8 cellular contexts compared by ENCODE assay signal in genomic region chr1:207863893-207864535, GRCh38. TPM values are rescaled to one million over a fixed set of nuclear protein-coding genes. Genes with fewer than 3 reads are reported as not detected.
DNase-seq lines count a peak whose midpoint lies in the region; ATAC-seq and TF ChIP-seq lines count a peak whose summit lies in the region.

No MANE protein-coding gene starts in this region.

- no peak overlapping the region for H2AFZ ChIP-seq in DND-41 (ENCODE audit: low read depth, low read length)
- H2AFZ ChIP-seq in OCI-LY3 (ENCODE audit: low read depth, low read length) = no peak overlapping the region

- peaks cover 68% of the 10 kb centered on the region for H3K36me3 ChIP-seq in DND-41 (ENCODE audit: insufficient read depth, low read length)
- H3K36me3 ChIP-seq in OCI-LY3 (replicated peaks; ENCODE audit: low read depth, low read length) = peaks cover 37% of the 10 kb centered on the region
- H3K36me3 ChIP-seq in MG63 = peaks cover 34% of the 10 kb centered on the region

- H3K4me2 ChIP-seq in DND-41 (ENCODE audit: insufficient read depth, low read length) (peak overlapping the region; percentile 72), OCI-LY3 (ENCODE audit: low read length) (peak overlapping the region; percentile 63)

- H3K9me3 ChIP-seq in DND-41 (ENCODE audit: insufficient read depth, low read length, severe bottlenecking) = no peaks in the 10 kb centered on the region
- no peaks in the 10 kb centered on the region for H3K9me3 ChIP-seq in OCI-LY3 (ENCODE audit: insufficient read depth, low read length)
- H3K9me3 ChIP-seq in MG63 = no peaks in the 10 kb centered on the region

- peak overlapping the region; percentile 10 to 44 for H3K4me3 Mint-ChIP-seq in stimulated activated naive B cell treated with anti-CD40 and anti-IgM and Interleukin-4, amounts not matched to agents 10 μg/mL and 1 μg/mL and 100 μg/mL, for 72 hours

- H3K27ac ChIP-seq in DND-41 (ENCODE audit: low read length) = peak overlapping the region; percentile 96
- H3K27ac ChIP-seq in OCI-LY3 (ENCODE audit: low read length) = peak overlapping the region; percentile 17; the same call in 1 of the 2 replicates
- H3K27ac ChIP-seq in coronary artery = peak overlapping the region; percentile 96 to 97

- H4K20me1 ChIP-seq in DND-41 (ENCODE audit: insufficient read depth, low read length) (peaks cover 14% of the 10 kb centered on the region), OCI-LY3 (ENCODE audit: insufficient read depth, low read length) (no peaks in the 10 kb centered on the region)

- DNase-seq in DND-41 = peak; percentile 85
- peak; percentile 59 for DNase-seq in coronary artery (ENCODE audit: low spot score)
- DNase-seq in stimulated activated naive B cell treated with anti-CD40 and anti-IgM and Interleukin-4, amounts not matched to agents 10 μg/mL and 1 μg/mL and 100 μg/mL, for 72 hours = peak; percentile 33
- no peak for DNase-seq in NCI-H1092 treated with DMSO at 0.1 percent for 48 hours (lab: John Stamatoyannopoulos, UW)
- no peak for DNase-seq in ecto neural progenitor cell (ENCODE audit: low spot score)
- no peak for DNase-seq in MG63

- ATAC-seq in DND-41 (ENCODE audit: insufficient read depth, low read depth) (peak; percentile 76), GM21619 (IDR thresholded peaks at IDR 0.05; ENCODE audit: unreplicated experiment) (peak; percentile 61)
- ATAC-seq in stimulated activated naive B cell treated with anti-CD40 and anti-IgM and Interleukin-4, amounts not matched to agents 10 μg/mL and 1 μg/mL and 100 μg/mL, for 72 hours (replicated peaks) = peak; percentile 72 to 82

- peak overlapping the region; percentile 82 for H3K27ac Mint-ChIP-seq in stimulated activated naive B cell treated with anti-CD40 and anti-IgM and Interleukin-4, amounts not matched to agents 10 μg/mL and 1 μg/mL and 100 μg/mL, for 72 hours

- TF ChIP-seq CTCF in DND-41 (IDR thresholded peaks at IDR 0.05; ENCODE audit: borderline replicate concordance, extremely low read depth, low read length, poor library complexity, severe bottlenecking) (peak; percentile 65), OCI-LY3 (IDR thresholded peaks at IDR 0.05; ENCODE audit: low read depth, low read length) (peak; percentile 37), coronary artery (IDR thresholded peaks at IDR 0.05) (no peak)

- H3K4me1 Mint-ChIP-seq in stimulated activated naive B cell treated with anti-CD40 and anti-IgM and Interleukin-4, amounts not matched to agents 10 μg/mL and 1 μg/mL and 100 μg/mL, for 72 hours = peaks cover 47 to 65% of the 10 kb centered on the region in 2 donors

- H3K9me3 Mint-ChIP-seq in stimulated activated naive B cell treated with anti-CD40 and anti-IgM and Interleukin-4, amounts not matched to agents 10 μg/mL and 1 μg/mL and 100 μg/mL, for 72 hours = no peaks in the 10 kb centered on the region

- peaks cover 89% of the 10 kb centered on the region for H3K79me2 ChIP-seq in DND-41 (ENCODE audit: insufficient read depth, low read length)
- H3K79me2 ChIP-seq in OCI-LY3 (ENCODE audit: low read length) = peaks cover 14% of the 10 kb centered on the region; the same call in 1 of the 2 replicates

- peaks cover 32 to 45% of the 10 kb centered on the region in 2 donors for H3K36me3 Mint-ChIP-seq in stimulated activated naive B cell treated with anti-CD40 and anti-IgM and Interleukin-4, amounts not matched to agents 10 μg/mL and 1 μg/mL and 100 μg/mL, for 72 hours

- H3K9ac ChIP-seq in DND-41 (ENCODE audit: low read depth, low read length) (peak overlapping the region; percentile 92), OCI-LY3 (ENCODE audit: low read length) (peak overlapping the region; percentile 13; the same call in 1 of the 2 replicates)

- H3K27me3 ChIP-seq in DND-41 (ENCODE audit: insufficient read depth, low read length, poor library complexity) (no peaks in the 10 kb centered on the region), OCI-LY3 (ENCODE audit: low read depth, low read length) (no peaks in the 10 kb centered on the region), MG63 (no peaks in the 10 kb centered on the region)

- H3K4me1 ChIP-seq in DND-41 (ENCODE audit: insufficient read depth, low read length) (peaks cover 88% of the 10 kb centered on the region), OCI-LY3 (ENCODE audit: low read length) (peaks cover 29% of the 10 kb centered on the region)

- H3K4me3 ChIP-seq in DND-41 (ENCODE audit: low read depth in 1 of 2, low read length in 2 of 2) = peak overlapping the region in 1 of 2 experiments; percentile 85; a peak in 2 of 4 replicates
- peak overlapping the region; percentile 20; the same call in 1 of the 2 replicates for H3K4me3 ChIP-seq in OCI-LY3 (ENCODE audit: low read length)
- H3K4me3 ChIP-seq in coronary artery = no peak overlapping the region
- no peak overlapping the region for H3K4me3 ChIP-seq in MG63

- H3K27me3 Mint-ChIP-seq in stimulated activated naive B cell treated with anti-CD40 and anti-IgM and Interleukin-4, amounts not matched to agents 10 μg/mL and 1 μg/mL and 100 μg/mL, for 72 hours = no peaks in the 10 kb centered on the region

RNA-seq across cellular contexts. Expression of gene CD34, which starts 46.9 kb away (rescaled TPM):
- total RNA-seq in MG63 (2014; rRNA removed; shearing (Covaris generic); ENCODE audit: low replicate concordance) = 0.53 TPM in 1 of 2 replicates, not detected in the other

Comparison
In these comparisons a context has a peak if more than half of its experiments do, and no peak if none do; other contexts are left out.
1. DNase-seq: peak in DND-41 (single experiment), coronary artery (single experiment) and stimulated activated naive B cell treated with anti-CD40 and anti-IgM and Interleukin-4, amounts not matched to agents 10 μg/mL and 1 μg/mL and 100 μg/mL, for 72 hours (single experiment); none in NCI-H1092 treated with DMSO at 0.1 percent for 48 hours (single experiment), ecto neural progenitor cell (single experiment) and MG63 (single experiment).
2. H3K27ac ChIP-seq: peak in every context shown above with its lines; median percentile 96 in coronary artery; 96 in DND-41; 17 in OCI-LY3.
3. Peak in every context shown above with its lines, with median percentiles within 50 percentile points of each other: ATAC-seq.